1 cellular context compared by ENCODE assay signal in genomic region chr20:50724851-50725721, GRCh38.
TF ChIP-seq lines count a peak whose summit lies in the region.

No MANE protein-coding gene starts in this region.

TF ChIP-seq in K562, 482 proteins besides CTCF, POLR2A, EP300 and RAD21 (continued from another document and continues in another):
- TF ChIP-seq PREB (CRISPR knock-in tag; IDR thresholded peaks at IDR 0.05) (no peak), POLR3A (IDR thresholded peaks at IDR 0.05; ENCODE audit: borderline replicate concordance, extremely low read depth, insufficient read depth, insufficient read length) (no peak), SREBF1 (IDR thresholded peaks at IDR 0.05; ENCODE audit: borderline replicate concordance, low read depth, low read length) (no peak), BRF2 (IDR thresholded peaks at IDR 0.05; ENCODE audit: borderline replicate concordance, insufficient read depth, insufficient read length) (no peak), KLF13 (tag; IDR thresholded peaks at IDR 0.05; ENCODE audit: borderline replicate concordance, low read depth) (no peak), CREM (IDR thresholded peaks at IDR 0.05; ENCODE audit: low read depth) (peak; percentile 75), MBD1 (CRISPR knock-in tag; IDR thresholded peaks at IDR 0.05) (no peak), FOXA3 (CRISPR knock-in tag; conservative IDR thresholded peaks at IDR 0.05 in 1 of 2, IDR thresholded peaks at IDR 0.05 in 1 of 2) (no peak), ZNF551 (CRISPR knock-in tag; IDR thresholded peaks at IDR 0.05) (no peak), POLR2AphosphoS2 (IDR thresholded peaks at IDR 0.05; ENCODE audit: low read length) (no peak), ZNF584 (CRISPR knock-in tag; IDR thresholded peaks at IDR 0.05; ENCODE audit: low read depth) (0 out of 2 replicates have a peak, but pooled peaks have one; percentile 48), DNMT1 (IDR thresholded peaks at IDR 0.05) (no peak), ZNF282 (CRISPR knock-in tag; IDR thresholded peaks at IDR 0.05) (no peak), MYNN (IDR thresholded peaks at IDR 0.05) (no peak), MYNN (CRISPR knock-in tag; IDR thresholded peaks at IDR 0.05) (no peak), ZNF592 (IDR thresholded peaks at IDR 0.05) (peak; percentile 59), FOXJ2 (tag; IDR thresholded peaks at IDR 0.05) (no peak), BACH1 (tag; IDR thresholded peaks at IDR 0.05) (peak; percentile 76; the same call in 1 of the 2 replicates), DDX20 (tag; IDR thresholded peaks at IDR 0.05; ENCODE audit: low read depth) (no peak), WHSC1 (IDR thresholded peaks at IDR 0.05; ENCODE audit: low read length) (no peak), CEBPB (tag; IDR thresholded peaks at IDR 0.05) (no peak), E2F4 (CRISPR knock-in tag; IDR thresholded peaks at IDR 0.05; ENCODE audit: low read depth) (no peak), DMBX1 (CRISPR knock-in tag; IDR thresholded peaks at IDR 0.05; ENCODE audit: borderline replicate concordance) (no peak), RBM14 (IDR thresholded peaks at IDR 0.05; ENCODE audit: borderline replicate concordance, insufficient read depth, low read depth, low read length) (no peak), FOSL1 (tag; conservative IDR thresholded peaks at IDR 0.05) (peak; percentile 87), ZNF830 (CRISPR knock-in tag; IDR thresholded peaks at IDR 0.05) (no peak), TRIM25 (IDR thresholded peaks at IDR 0.05; ENCODE audit: borderline replicate concordance) (no peak; the same call in 1 of the 2 replicates), PURB (CRISPR knock-in tag; IDR thresholded peaks at IDR 0.05; ENCODE audit: low read depth) (no peak), MAFF (IDR thresholded peaks at IDR 0.05; ENCODE audit: low read length) (no peak), PATZ1 (CRISPR knock-in tag; IDR thresholded peaks at IDR 0.05; ENCODE audit: borderline replicate concordance) (no peak), IRF9 (tag; IDR thresholded peaks at IDR 0.05) (no peak), TEAD1 (CRISPR knock-in tag; IDR thresholded peaks at IDR 0.05) (peak in 1 of 2 experiments; percentile 72; a peak in 1 of 4 replicates), ZNF79 (CRISPR knock-in tag; IDR thresholded peaks at IDR 0.05; ENCODE audit: low read depth) (no peak), POLR2H (tag; IDR thresholded peaks at IDR 0.05; ENCODE audit: low read depth) (no peak), IRF1 (CRISPR knock-in tag; IDR thresholded peaks at IDR 0.05; ENCODE audit: borderline replicate concordance) (no peak), ZNF174 (CRISPR knock-in tag; IDR thresholded peaks at IDR 0.05) (no peak), ZBTB2 (IDR thresholded peaks at IDR 0.05) (peak; percentile 89; the same call in 1 of the 2 replicates), TCF3 (CRISPR knock-in tag; IDR thresholded peaks at IDR 0.05) (no peak), RBM17 (IDR thresholded peaks at IDR 0.05; ENCODE audit: borderline replicate concordance, low read depth, low read length) (no peak), ZNF347 (CRISPR knock-in tag; IDR thresholded peaks at IDR 0.05; ENCODE audit: low read depth) (no peak), ZHX1 (conservative IDR thresholded peaks at IDR 0.05; ENCODE audit: low read length) (peak; percentile 21; the same call in 1 of the 2 replicates), HIVEP1 (CRISPR knock-in tag; IDR thresholded peaks at IDR 0.05) (no peak), TCF7L2 (IDR thresholded peaks at IDR 0.05; ENCODE audit: low read depth, low read length) (no peak)
